In genomic region chr14:92039720-92040430, GRCh38 we compare ENCODE assay signal across 8 cellular contexts. TPM values are rescaled to one million over a fixed set of nuclear protein-coding genes. Genes with fewer than 3 reads are reported as not detected.
DNase-seq lines count a peak whose midpoint lies in the region; ATAC-seq and TF ChIP-seq lines count a peak whose summit lies in the region.

TRIP11 (minus strand) TSS chr14:92040059; CDS start chr14:92039685, 374 bp downstream.

- H3K4me1 ChIP-seq in spleen: peaks cover 26 to 60% (median 45%) of the 10 kb centered on the region in 6 donors

- no peaks in the 10 kb centered on the region; the same call in 1 of the 2 replicates for H3K36me3 Mint-ChIP-seq in WTC11
- H3K36me3 Mint-ChIP-seq in immature natural killer cell: no peaks in the 10 kb centered on the region

- no peaks in the 10 kb centered on the region for H3K27me3 Mint-ChIP-seq in WTC11 (ENCODE audit: low read depth)
- peaks cover 6 to 10% (median 7%) of the 10 kb centered on the region in 3 donors for H3K27me3 Mint-ChIP-seq in immature natural killer cell (ENCODE audit: low read depth in 3 of 3)

- H3K9me3 Mint-ChIP-seq in WTC11: no peaks in the 10 kb centered on the region
- H3K9me3 Mint-ChIP-seq in immature natural killer cell: no peaks in the 10 kb centered on the region

- CTCF ChIA-PET in AG04449 (lab: Yijun Ruan, JAX) (interaction anchor here (1.0 to 1.7 kb wide), 3 partner anchors 17 to 67 kb away, joined by 3 to 8 read pairs (median 3); partner anchors contain the start of gene ATXN3), WTC11 (lab: Charles Lee) (interaction anchor here (0.8 to 1.7 kb wide), 5 partner anchors 17 to 67 kb away, joined by 3 to 9 read pairs (median 4); partner anchors contain the start of gene ATXN3)

- H3K4me1 Mint-ChIP-seq in WTC11 (peaks cover 15% of the 10 kb centered on the region), immature natural killer cell (peaks cover 48 to 54% of the 10 kb centered on the region in 2 donors)

- peak; percentile 62 for DNase-seq in AG04449 (ENCODE audit: low read depth, low spot score)
- DNase-seq in NCI-H2227 (lab: John Stamatoyannopoulos, UW; ENCODE audit: unreplicated experiment): peak; percentile 95
- peak; percentile 93 for DNase-seq in WTC11 (ENCODE audit: low spot score)
- peak; percentile 94 to 95 for DNase-seq in cardiac fibroblast (ENCODE audit: low read depth in 2 of 2)
- peak; percentile 95 to 96 (median 96) for DNase-seq in immature natural killer cell
- DNase-seq in spleen: peak; percentile 99

- POLR2A ChIA-PET in AG04449 (lab: Yijun Ruan, JAX): interaction anchor here (0.8 to 1.8 kb wide), 7 partner anchors 11 to 709 kb away, joined by 3 to 14 read pairs (median 3); partner anchors contain the start of genes ATXN3, CPSF2, LGMN and NDUFB1
- POLR2A ChIA-PET in WTC11 (lab: Charles Lee): interaction anchor here (1.0 to 2.1 kb wide), 5 partner anchors 43 to 82 kb away, joined by 3 to 12 read pairs (median 8); partner anchors contain the start of genes ATXN3, CPSF2 and NDUFB1

- intact Hi-C loops in spleen (cut with DNase I; ENCODE audit: low total_unique reads): loop anchor here (5.0 kb wide), 1 partner anchor 67 kb away; the partner anchor contains the start of gene ATXN3

- H3K36me3 ChIP-seq in spleen: peaks cover 0 to 25% (median 0%) of the 10 kb centered on the region in 6 donors

- H3K27me3 ChIP-seq in spleen (replicated peaks in 1 of 7): no peaks in the 10 kb centered on the region

- ATAC-seq in GM18873 (IDR thresholded peaks at IDR 0.05; ENCODE audit: low FRiP score, unreplicated experiment) (peak; percentile 89), HG03139 (IDR thresholded peaks at IDR 0.05; ENCODE audit: unreplicated experiment) (peak; percentile 88), WTC11 (peak; percentile 90)

- 0% methylated on average over 49 to 57 of the region's 57 CpGs for WGBS in spleen, 5 donors

- H3K4me3 Mint-ChIP-seq in WTC11 (peak within 1 kb of the TSS; percentile 95), immature natural killer cell (peak within 1 kb of the TSS; percentile 89 to 100 (median 96))

- H3K27ac Mint-ChIP-seq in WTC11: peak within 1 kb of the TSS; percentile 100
- peak within 1 kb of the TSS in 5 of 6 donors; percentile 94 to 100 (median 97) for H3K27ac Mint-ChIP-seq in immature natural killer cell

- no peak for TF ChIP-seq CTCF in AG04449 (IDR thresholded peaks at IDR 0.05; ENCODE audit: insufficient read depth, low read length, missing control alignments)
- TF ChIP-seq CTCF in WTC11 (IDR thresholded peaks at IDR 0.05): no peak
- TF ChIP-seq CTCF in cardiac fibroblast (IDR thresholded peaks at IDR 0.05; ENCODE audit: low read depth, low read length): no peak
- peak in 3 of 11 experiments; percentile 18 to 36 (median 22) for TF ChIP-seq CTCF in spleen (IDR thresholded peaks at IDR 0.05 in 8 of 11, conservative IDR thresholded peaks at IDR 0.05 in 3 of 11)

- H3K4me3 ChIP-seq in AG04449 (ENCODE audit: low read depth, low read length) (peak within 1 kb of the TSS; percentile 91), cardiac fibroblast (replicated peaks in 1 of 2; ENCODE audit: low read depth in 2 of 2, low read length in 2 of 2) (peak within 1 kb of the TSS; percentile 87 to 92), spleen (peak within 1 kb of the TSS; percentile 62 to 95 (median 80))

- TF ChIP-seq POLR2A in spleen (IDR thresholded peaks at IDR 0.05): peak; percentile 18 to 61 (median 41)

- peaks cover 0 to 3% (median under 1%) of the 10 kb centered on the region in 8 donors for H3K9me3 ChIP-seq in spleen

- H3K27ac ChIP-seq in spleen: peak within 1 kb of the TSS; percentile 80 to 98 (median 96)

TF ChIP-seq in WTC11, 78 proteins besides CTCF, POLR2A, EP300 and RAD21 (continues in another document):
- TF ChIP-seq GTF2I (CRISPR knock-in tag; conservative IDR thresholded peaks at IDR 0.05): no peak
- no peak for TF ChIP-seq USF1 (CRISPR knock-in tag; IDR thresholded peaks at IDR 0.05)
- TF ChIP-seq ZNF423 (CRISPR knock-in tag; IDR thresholded peaks at IDR 0.05): no peak
- TF ChIP-seq SOX15 (CRISPR knock-in tag; IDR thresholded peaks at IDR 0.05): no peak
- TF ChIP-seq JAZF1 (CRISPR knock-in tag; IDR thresholded peaks at IDR 0.05): no peak
- no peak for TF ChIP-seq ZSCAN18 (CRISPR knock-in tag; IDR thresholded peaks at IDR 0.05)
- TF ChIP-seq HMGXB4 (CRISPR knock-in tag; IDR thresholded peaks at IDR 0.05): peak; percentile 82; the same call in 1 of the 2 replicates
- peak; percentile 72; the same call in 1 of the 2 replicates for TF ChIP-seq NFE2L1 (CRISPR knock-in tag; IDR thresholded peaks at IDR 0.05)
- TF ChIP-seq NR1H2 (CRISPR knock-in tag; IDR thresholded peaks at IDR 0.05): no peak
- TF ChIP-seq IRF2 (CRISPR knock-in tag; IDR thresholded peaks at IDR 0.05; ENCODE audit: borderline replicate concordance, low read depth): no peak
- TF ChIP-seq USF2 (CRISPR knock-in tag; IDR thresholded peaks at IDR 0.05): peak; percentile 41; the same call in 1 of the 2 replicates
- TF ChIP-seq ETV6 (CRISPR knock-in tag; IDR thresholded peaks at IDR 0.05): peak; percentile 83
- TF ChIP-seq CDX4 (CRISPR knock-in tag; IDR thresholded peaks at IDR 0.05; ENCODE audit: borderline replicate concordance): no peak
- peak; percentile 67; the same call in 1 of the 2 replicates for TF ChIP-seq CBFB (CRISPR knock-in tag; IDR thresholded peaks at IDR 0.05; ENCODE audit: low read depth)
- TF ChIP-seq STAT6 (CRISPR knock-in tag; conservative IDR thresholded peaks at IDR 0.05; ENCODE audit: low read depth): no peak
- TF ChIP-seq TEAD4 (CRISPR knock-in tag; IDR thresholded peaks at IDR 0.05): no peak

RNA-seq across cellular contexts. Expression of gene TRIP11, which starts in this region (rescaled TPM):
- total RNA-seq in WTC11 (2021) (32.9 to 36.5 TPM (median 34.4 TPM) in 3 replicates), spleen (10 to 100 TPM; 32.9 to 75.7 (median 54.5) TPM)
- polyA plus RNA-seq in immature natural killer cell (10 to 100 TPM; 14.3 to 62.6 (median 24.3) TPM), spleen (1 to 10 TPM; 3.0 to 4.5 (median 3.7) TPM)

Comparison
In these comparisons a context has a peak if more than half of its experiments do, and no peak if none do; other contexts are left out.
1. Peak in every context shown above with its lines: DNase-seq, ATAC-seq, H3K4me3 ChIP-seq and H3K27ac ChIP-seq.